16 cellular contexts compared by ENCODE assay signal in genomic region chr3:107413264-107413663, GRCh38. TPM values are rescaled to one million over a fixed set of nuclear protein-coding genes. Genes with fewer than 3 reads are reported as not detected.
A peak's percentile ranks its signal among the peaks of the same experiment; 100 is the strongest.
DNase-seq lines count a peak whose midpoint lies in the region; ATAC-seq and TF ChIP-seq lines count a peak whose summit lies in the region.
"Had no signal": no experiment of that assay in that cellular context is flagged by ENCODE, and none has a peak within 500 bp of the region (broad histone marks: within the 10 kb centered on the region; RNA-seq: fewer than 3 reads in every experiment).

No MANE protein-coding gene starts in this region.

- intact Hi-C loops in HCT116 (cut with micrococcal nuclease), result no loop called here

- RAD21 ChIA-PET in HCT116 (lab: Charles Lee; ENCODE audit: low non-redundant PET in 1 of 2, low total read pairs in 2 of 2, uncharacterized antibody in 2 of 2, unreplicated experiment in 2 of 2), result no interaction called here

- peak; percentile 11; the same call in 1 of the 2 replicates for TF ChIP-seq RAD21 in HCT116 (IDR thresholded peaks at IDR 0.05; ENCODE audit: low read depth)

- CTCF ChIA-PET in HCT116 (lab: Charles Lee), result interaction anchor here (0.7 kb wide), 1 partner anchor 141 kb away, joined by 5 read pairs; no protein-coding TSS in a partner anchor

- H3K36me3 ChIP-seq in HCT116 (ENCODE audit: control insufficient read depth in 1 of 2, insufficient read depth in 2 of 2, low read length in 2 of 2) (no peaks in the 10 kb centered on the region), endodermal cell (ENCODE audit: control insufficient read depth, insufficient read depth, low read length) (no peaks in the 10 kb centered on the region)
- H3K36me3 ChIP-seq: BE2C had no signal

- H3K36me3 Mint-ChIP-seq in endodermal cell (ENCODE audit: low read depth), result no peaks in the 10 kb centered on the region
- H3K36me3 Mint-ChIP-seq: CD4-positive, alpha-beta memory T cell had no signal

- no peak for TF ChIP-seq POLR2A in HCT116 (IDR thresholded peaks at IDR 0.05; ENCODE audit: borderline replicate concordance, extremely low read depth, insufficient read depth, insufficient read length)

- POLR2A ChIA-PET in HCT116 (lab: Charles Lee), result no interaction called here

- H3K9me3 Mint-ChIP-seq in endodermal cell, result peaks cover 9% of the 10 kb centered on the region

- H3K9ac ChIP-seq in HCT116 (ENCODE audit: low read length) (no peak overlapping the region), endodermal cell (ENCODE audit: extremely low read depth, low read length, poor library complexity, severe bottlenecking) (no peak overlapping the region)

- H3K27me3 ChIP-seq in HCT116 (ENCODE audit: insufficient read depth, low read length) (no peaks in the 10 kb centered on the region), endodermal cell (ENCODE audit: control insufficient read depth, insufficient read depth, low read length, poor library complexity, severe bottlenecking) (no peaks in the 10 kb centered on the region)
- H3K27me3 ChIP-seq: BE2C had no signal

- H3K4me3 ChIP-seq in HCT116 (replicated peaks in 1 of 2; ENCODE audit: low read depth in 1 of 2, low read length in 2 of 2) (no peak overlapping the region), endodermal cell (ENCODE audit: low read length) (no peak overlapping the region)
- H3K4me3 ChIP-seq: A549 had no signal

- no peak overlapping the region for H2AFZ ChIP-seq in HCT116 (ENCODE audit: low read depth, low read length, poor library complexity, severe bottlenecking)

- TF ChIP-seq CTCF in HCT116 (IDR thresholded peaks at IDR 0.05 in 2 of 3, conservative IDR thresholded peaks at IDR 0.05 in 1 of 3; ENCODE audit: borderline replicate concordance in 1 of 3, insufficient read depth in 1 of 3, low read depth in 2 of 3, low read length in 2 of 3) (no peak), endodermal cell (conservative IDR thresholded peaks at IDR 0.05) (peak; percentile 16)

- no peaks in the 10 kb centered on the region for H4K20me1 ChIP-seq in HCT116 (ENCODE audit: insufficient read depth)

- no peaks in the 10 kb centered on the region for H3K79me2 ChIP-seq in HCT116 (ENCODE audit: insufficient read depth, low read length)

- H3K4me2 ChIP-seq in HCT116 (ENCODE audit: low read length), result no peak overlapping the region
- H3K4me2 ChIP-seq: A549 had no signal

- H3K4me1 Mint-ChIP-seq in endodermal cell, result no peaks in the 10 kb centered on the region

- no TSS peak for BruUV-seq in HCT116 (replicated peaks; lab: Mats Ljungman, UMichigan)

- H3K27ac ChIP-seq in HCT116 (ENCODE audit: low read depth, low read length) (no peak overlapping the region), endodermal cell (ENCODE audit: low read depth, low read length) (no peak overlapping the region)
- H3K27ac ChIP-seq: A549, C4-2B had no signal

- no peaks in the 10 kb centered on the region for H3K9me2 ChIP-seq in HCT116 (ENCODE audit: insufficient read depth)

- H3K27me3 Mint-ChIP-seq in endodermal cell (ENCODE audit: insufficient read depth), result no peaks in the 10 kb centered on the region

- no peak overlapping the region for H3K4me3 Mint-ChIP-seq in endodermal cell
- H3K4me3 Mint-ChIP-seq: CD4-positive, alpha-beta memory T cell had no signal

- 95% methylated on average over 6 of the region's 6 CpGs; no CpG with 5 or more reads in 1 of the 2 experiments for WGBS in endodermal cell (ENCODE audit: insufficient coverage in 1 of 2, insufficient read length in 1 of 2), 2 experiments

- H3K27ac Mint-ChIP-seq in endodermal cell, result no peak overlapping the region
- H3K27ac Mint-ChIP-seq: CD4-positive, alpha-beta memory T cell had no signal

- H3K4me1 ChIP-seq in HCT116 (ENCODE audit: control insufficient read depth in 1 of 2, insufficient read depth in 2 of 2, low read length in 2 of 2) (no peaks in the 10 kb centered on the region), endodermal cell (ENCODE audit: control insufficient read depth, insufficient read depth, low read length) (no peaks in the 10 kb centered on the region)
- H3K4me1 ChIP-seq: A549, BE2C had no signal

- no peak for ATAC-seq in HCT116
- ATAC-seq in GM21737 (IDR thresholded peaks at IDR 0.05; ENCODE audit: unreplicated experiment), result no peak
- ATAC-seq: A549, HepG2 had no signal

- peaks cover 12 to 14% of the 10 kb centered on the region in 2 experiments for H3K9me3 ChIP-seq in HCT116 (ENCODE audit: control insufficient read depth in 1 of 2, insufficient read depth in 1 of 2, low read depth in 1 of 2, low read length in 2 of 2)
- peaks cover 21% of the 10 kb centered on the region for H3K9me3 ChIP-seq in endodermal cell (ENCODE audit: control insufficient read depth, low read length)
- H3K9me3 ChIP-seq: BE2C had no signal

- no peak for DNase-seq in HCT116 (ENCODE audit: low read depth, low spot score)
- no peak for DNase-seq in endodermal cell
- peak; percentile 31 for DNase-seq in globus pallidus (ENCODE audit: low spot score)
- DNase-seq in stimulated activated naive CD4-positive, alpha-beta T cell (lab: John Stamatoyannopoulos, UW), result no peak
- no peak for DNase-seq in effector CD4-positive, alpha-beta T cell
- DNase-seq in superior temporal gyrus (ENCODE audit: extremely low spot score), result no peak
- DNase-seq: BE2C; CD4-positive, alpha-beta memory T cell; DMS153; DND-41; GF-D8 had no signal

TF ChIP-seq in HCT116, 20 proteins besides CTCF, POLR2A, EP300 and RAD21:
- TF ChIP-seq ELF1 (IDR thresholded peaks at IDR 0.05; ENCODE audit: borderline replicate concordance, low read depth), result no peak
- TF ChIP-seq SIN3A (IDR thresholded peaks at IDR 0.05; ENCODE audit: low read depth), result no peak
- no peak for TF ChIP-seq FOSL1 (IDR thresholded peaks at IDR 0.05; ENCODE audit: low read depth)
- no peak for TF ChIP-seq JUND (IDR thresholded peaks at IDR 0.05)
- no peak for TF ChIP-seq CEBPB (IDR thresholded peaks at IDR 0.05; ENCODE audit: low read depth)
- TF ChIP-seq CBX3 (IDR thresholded peaks at IDR 0.05; ENCODE audit: low read depth), result no peak
- TF ChIP-seq EZH2phosphoT487 (IDR thresholded peaks at IDR 0.05; ENCODE audit: borderline replicate concordance), result no peak
- TF ChIP-seq YY1 (IDR thresholded peaks at IDR 0.05; ENCODE audit: extremely low read depth, insufficient replicate concordance, low read depth, low read length), result no peak
- TF ChIP-seq MAX (IDR thresholded peaks at IDR 0.05), result no peak
- TF ChIP-seq ZNF274 (IDR thresholded peaks at IDR 0.05; ENCODE audit: low read depth, low read length), result no peak
- no peak for TF ChIP-seq SP1 (IDR thresholded peaks at IDR 0.05; ENCODE audit: low read depth)

RNA-seq across cellular contexts. Expression of gene CCDC54, which starts 36.0 kb away (rescaled TPM):
- total RNA-seq in HCT116 (2021; ENCODE audit: unreplicated experiment) (not detected), endodermal cell (not detected)
- polyA plus RNA-seq in HCT116 (2012), result not detected in 2 replicates
- not detected for polyA plus RNA-seq in endodermal cell (2013, experiment 1 of 2)
- polyA plus RNA-seq in endodermal cell (2013, experiment 2 of 2), result not detected
- total RNA-seq: CD4-positive, alpha-beta memory T cell; HepG2 had no signal
- polyA plus RNA-seq: A549, AG04450, HepG2 had no signal
